In the genomic region with DNA sequence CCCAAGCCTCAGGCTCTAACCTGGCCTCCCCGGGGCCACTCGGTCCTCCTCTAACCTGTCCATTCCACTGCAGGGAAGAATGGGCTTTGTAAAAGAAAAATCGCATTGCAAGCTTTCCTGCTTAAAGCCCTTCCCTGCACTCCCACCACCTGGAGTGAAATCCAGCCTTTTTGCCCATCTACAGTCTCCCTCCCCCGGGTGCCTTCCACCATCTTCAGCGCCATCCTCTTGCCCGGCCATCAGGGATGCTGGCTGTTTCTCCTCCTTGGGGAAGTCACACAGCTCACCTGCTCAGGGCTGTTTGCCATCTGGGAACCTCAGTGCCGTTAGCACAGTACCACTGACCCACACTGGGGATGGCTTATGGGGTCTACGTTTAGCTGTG, we compare ENCODE assay signal across 8 cellular contexts.
"Had no signal": no experiment of that assay in that cellular context is flagged by ENCODE, and none has a peak within 500 bp of the region (broad histone marks: within the 10 kb centered on the region; RNA-seq: fewer than 3 reads in every experiment).

No MANE protein-coding gene starts in this region.

- ATAC-seq: K562 had no signal

- H3K4me3 ChIP-seq: K562 had no signal

- FAIRE-seq: H54, HTR-8/SVneo, K562 had no signal

- DNase-seq: GOT3, H9, HCEC 1CT, IMR-90, KG1 had no signal

- H3K4me3 Mint-ChIP-seq: H9 had no signal
